23 cellular contexts compared by ENCODE assay signal in genomic region chr7:85528581-85528980, GRCh38.
"Had no signal": no experiment of that assay in that cellular context is flagged by ENCODE, and none has a peak within 500 bp of the region (broad histone marks: within the 10 kb centered on the region; RNA-seq: fewer than 3 reads in every experiment).

No MANE protein-coding gene starts in this region.

- H3K4me3 ChIP-seq: body of pancreas, left ventricle myocardium inferior, right lobe of liver, testis had no signal

- H3K4me1 ChIP-seq: body of pancreas, left ventricle myocardium inferior, testis had no signal

- H3K27me3 ChIP-seq: body of pancreas, neutrophil, right lobe of liver, testis had no signal

- H3K4me3 Mint-ChIP-seq: activated T-cell treated with anti-CD3 and anti-CD28 coated beads, Interleukin-2, amount 50 U/mL, for 72 hours; mesothelial cell of epicardium; naive B cell; nephron progenitor cell had no signal

- H3K36me3 Mint-ChIP-seq: activated naive CD4-positive, alpha-beta T cell treated with anti-CD3 and anti-CD28 coated beads, Interleukin-2, amount 50 U/mL, for 72 hours; mesothelial cell of epicardium; naive B cell had no signal

- ATAC-seq: activated naive CD4-positive, alpha-beta T cell treated with anti-CD3 and anti-CD28 coated beads, Interleukin-2, amount 50 U/mL, for 72 hours; activated T-cell treated with anti-CD3 and anti-CD28 coated beads, Interleukin-2, amount 50 U/mL, for 72 hours; stimulated activated naive CD8-positive, alpha-beta T cell treated with anti-CD3 and anti-CD28 coated beads, Interleukin-15, Interleukin-2, amounts not matched to agents 100 U/mL and 50 U/mL, for 24 hours had no signal

- H3K27ac ChIP-seq: body of pancreas, left ventricle myocardium inferior, neutrophil, testis, VCaP had no signal

- H3K27ac Mint-ChIP-seq: activated naive CD4-positive, alpha-beta T cell treated with anti-CD3 and anti-CD28 coated beads, Interleukin-2, amount 50 U/mL, for 72 hours; activated T-cell treated with anti-CD3 and anti-CD28 coated beads, Interleukin-2, amount 50 U/mL, for 72 hours; naive B cell; nephron progenitor cell; progenitor cell of endocrine pancreas had no signal

- H3K9me3 ChIP-seq: body of pancreas, left ventricle myocardium inferior, neutrophil, right lobe of liver had no signal

- H3K9me3 Mint-ChIP-seq: activated naive CD4-positive, alpha-beta T cell treated with anti-CD3 and anti-CD28 coated beads, Interleukin-2, amount 50 U/mL, for 72 hours; mesothelial cell of epicardium; naive B cell; nephron progenitor cell had no signal

- DNase-seq: activated CD4-positive, alpha-beta T cell treated with anti-CD3 and anti-CD28 coated beads for 4 hours; activated CD4-positive, alpha-beta T cell treated with anti-CD3 and anti-CD28 coated beads, Interleukin-2, amount 50 U/mL, for 4 hours; activated naive CD4-positive, alpha-beta T cell; activated T-cell treated with anti-CD3 and anti-CD28 coated beads for 4 hours; activated T-cell treated with anti-CD3 and anti-CD28 coated beads, Interleukin-2, amount 50 U/mL, for 72 hours; aorta; cortex of kidney; foreskin melanocyte; left ventricle myocardium inferior; naive B cell; nephron progenitor cell; stimulated activated CD4-positive, alpha-beta T cell treated with anti-CD3 and anti-CD28 coated beads, Interleukin-12 subunit alpha, Interleukin-12 subunit beta, amount 100 ng/mL, for 4 hours; stimulated activated CD4-positive, alpha-beta T cell treated with anti-CD3 and anti-CD28 coated beads, Interleukin-4, amount 100 ng/mL, for 1 hour; stimulated activated naive CD8-positive, alpha-beta T cell treated with anti-CD3 and anti-CD28 coated beads, Interleukin-15, Interleukin-2, amounts not matched to agents 100 U/mL and 50 U/mL, for 24 hours; testis; trophoblast cell had no signal

- H3K27me3 Mint-ChIP-seq: naive B cell, progenitor cell of endocrine pancreas had no signal

- H3K36me3 ChIP-seq: left ventricle myocardium inferior, neutrophil, right lobe of liver had no signal

- H3K4me1 Mint-ChIP-seq: naive B cell, nephron progenitor cell had no signal
